8 cellular contexts compared by ENCODE assay signal in the genomic region with DNA sequence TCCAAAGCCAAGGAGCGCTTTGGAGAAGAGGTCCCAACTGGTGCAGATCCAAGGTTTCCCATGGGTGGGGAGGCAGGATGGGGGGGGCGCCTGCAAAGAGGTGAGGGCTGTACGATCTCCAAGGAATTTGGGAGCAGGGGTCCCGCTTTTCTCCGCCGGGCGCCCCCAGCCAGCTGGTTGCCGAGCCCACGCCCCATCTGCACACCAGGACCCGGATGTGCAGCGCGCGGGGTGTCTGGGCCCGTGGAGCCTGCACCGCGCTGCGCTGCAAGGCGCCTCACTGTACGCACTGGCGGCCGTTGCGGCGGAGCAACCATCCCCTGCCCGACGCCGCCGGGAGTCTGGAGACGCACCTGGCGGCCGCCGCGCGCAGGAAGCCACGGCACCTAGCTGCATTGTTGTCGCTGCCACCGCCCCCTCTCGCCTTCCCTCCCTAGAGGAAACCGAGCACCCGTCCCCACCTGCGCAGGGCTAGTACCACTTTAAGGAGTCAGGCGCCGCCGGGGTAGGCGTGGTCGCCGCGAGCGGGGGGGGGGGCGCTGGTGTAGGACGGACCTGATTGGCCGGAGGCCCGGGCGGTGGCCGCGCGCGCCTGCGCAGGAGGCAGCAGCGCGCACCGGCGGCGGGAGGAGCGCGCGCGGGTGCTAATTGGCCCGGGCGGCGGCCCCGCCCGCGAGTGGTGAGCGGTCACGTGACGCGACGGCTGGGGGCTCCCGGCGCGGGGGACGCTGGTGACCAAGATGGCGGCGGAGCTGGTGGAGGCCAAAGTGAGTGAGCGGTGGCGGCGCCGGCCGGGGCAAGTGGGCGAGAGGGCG. TPM values are rescaled to one million over a fixed set of nuclear protein-coding genes. Genes with fewer than 3 reads are reported as not detected.
DNase-seq lines count a peak whose midpoint lies in the region; ATAC-seq and TF ChIP-seq lines count a peak whose summit lies in the region.

A gene with protein sequence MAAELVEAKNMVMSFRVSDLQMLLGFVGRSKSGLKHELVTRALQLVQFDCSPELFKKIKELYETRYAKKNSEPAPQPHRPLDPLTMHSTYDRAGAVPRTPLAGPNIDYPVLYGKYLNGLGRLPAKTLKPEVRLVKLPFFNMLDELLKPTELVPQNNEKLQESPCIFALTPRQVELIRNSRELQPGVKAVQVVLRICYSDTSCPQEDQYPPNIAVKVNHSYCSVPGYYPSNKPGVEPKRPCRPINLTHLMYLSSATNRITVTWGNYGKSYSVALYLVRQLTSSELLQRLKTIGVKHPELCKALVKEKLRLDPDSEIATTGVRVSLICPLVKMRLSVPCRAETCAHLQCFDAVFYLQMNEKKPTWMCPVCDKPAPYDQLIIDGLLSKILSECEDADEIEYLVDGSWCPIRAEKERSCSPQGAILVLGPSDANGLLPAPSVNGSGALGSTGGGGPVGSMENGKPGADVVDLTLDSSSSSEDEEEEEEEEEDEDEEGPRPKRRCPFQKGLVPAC (plus strand): TSS at position 716 of the 815 bp plus-strand sequence. CDS start 25 bp downstream, at position 741.

- H3K27me3 Mint-ChIP-seq in osteocyte (ENCODE audit: unreplicated experiment), result no peaks in the 10 kb centered on the region

- peak within 1 kb of the TSS; percentile 90 to 96 for H3K27ac Mint-ChIP-seq in activated naive CD4-positive, alpha-beta T cell treated with anti-CD3 and anti-CD28 coated beads, Interleukin-2, amount 50 U/mL, for 72 hours
- H3K27ac Mint-ChIP-seq in osteocyte (ENCODE audit: unreplicated experiment), result peak within 1 kb of the TSS; percentile 68

- peaks cover 30 to 41% of the 10 kb centered on the region in 2 donors for H3K4me1 ChIP-seq in thoracic aorta (ENCODE audit: control insufficient read depth in 1 of 2, low read depth in 2 of 2)

- no peaks in the 10 kb centered on the region for H3K27me3 ChIP-seq in thoracic aorta (replicated peaks; ENCODE audit: insufficient read depth)

- H3K27ac ChIP-seq in thoracic aorta, result peak within 1 kb of the TSS; percentile 54 to 61

- DNase-seq in NCI-H1092 (lab: John Stamatoyannopoulos, UW), result peak; percentile 90
- peak; percentile 89 for DNase-seq in SKM-1 (lab: John Stamatoyannopoulos, UW; ENCODE audit: unreplicated experiment)
- DNase-seq in activated naive CD4-positive, alpha-beta T cell treated with anti-CD3 and anti-CD28 coated beads, Interleukin-2, amount 50 U/mL, for 72 hours (ENCODE audit: low spot score in 2 of 2), result peak; percentile 95 to 98
- peak; percentile 98 for DNase-seq in glomerular visceral epithelial cell (ENCODE audit: extremely low spot score)
- peak; percentile 99 for DNase-seq in osteocyte (ENCODE audit: extremely low spot score, unreplicated experiment)
- peak; percentile 84 for DNase-seq in thoracic aorta (ENCODE audit: low spot score)

- H3K4me3 ChIP-seq in GM08714 (ENCODE audit: low read length) (peak within 1 kb of the TSS; percentile 98), thoracic aorta (peak within 1 kb of the TSS; percentile 88)

- H3K36me3 Mint-ChIP-seq in activated naive CD4-positive, alpha-beta T cell treated with anti-CD3 and anti-CD28 coated beads, Interleukin-2, amount 50 U/mL, for 72 hours, result peaks cover 7 to 8% of the 10 kb centered on the region in 2 donors
- no peaks in the 10 kb centered on the region for H3K36me3 Mint-ChIP-seq in osteocyte (ENCODE audit: unreplicated experiment)

- H3K4me3 Mint-ChIP-seq in osteocyte (ENCODE audit: unreplicated experiment), result peak within 1 kb of the TSS; percentile 79

- H3K9me3 ChIP-seq in thoracic aorta, result no peaks in the 10 kb centered on the region

- H3K9me3 Mint-ChIP-seq in activated naive CD4-positive, alpha-beta T cell treated with anti-CD3 and anti-CD28 coated beads, Interleukin-2, amount 50 U/mL, for 72 hours, result no peaks in the 10 kb centered on the region
- H3K9me3 Mint-ChIP-seq in osteocyte (ENCODE audit: unreplicated experiment), result no peaks in the 10 kb centered on the region

- ATAC-seq in HG02571 (IDR thresholded peaks at IDR 0.05; ENCODE audit: unreplicated experiment) (peak; percentile 78), thoracic aorta (ENCODE audit: insufficient number of reproducible peaks, low FRiP score, low read depth) (peak; percentile 93)
- peak; percentile 96 to 97 for ATAC-seq in activated naive CD4-positive, alpha-beta T cell treated with anti-CD3 and anti-CD28 coated beads, Interleukin-2, amount 50 U/mL, for 72 hours

- peaks cover 32% of the 10 kb centered on the region for H3K4me1 Mint-ChIP-seq in osteocyte (ENCODE audit: unreplicated experiment)

- no peaks in the 10 kb centered on the region for H3K36me3 ChIP-seq in thoracic aorta

- peak; percentile 11 for TF ChIP-seq CTCF in osteocyte (IDR thresholded peaks at IDR 0.05)
- TF ChIP-seq CTCF in thoracic aorta (IDR thresholded peaks at IDR 0.05), result no peak

RNA-seq across cellular contexts. Expression of the gene that starts here (rescaled TPM):
- 10 to 100 TPM; 28.0 to 30.6 TPM for total RNA-seq in activated naive CD4-positive, alpha-beta T cell treated with anti-CD3 and anti-CD28 coated beads, Interleukin-2, amount 50 U/mL, for 72 hours
- 28.8 and 29.4 TPM in 2 replicates for total RNA-seq in osteocyte
- total RNA-seq in thoracic aorta, result 10 to 100 TPM; 10.2 to 32.2 TPM

Comparison
In these comparisons a context has a peak if more than half of its experiments do, and no peak if none do; other contexts are left out.
1. Peak in every context shown above with its lines: DNase-seq, ATAC-seq, H3K4me3 ChIP-seq and H3K27ac ChIP-seq.